Comparison of ENCODE assay signal across 1 cellular context in the genomic region with DNA sequence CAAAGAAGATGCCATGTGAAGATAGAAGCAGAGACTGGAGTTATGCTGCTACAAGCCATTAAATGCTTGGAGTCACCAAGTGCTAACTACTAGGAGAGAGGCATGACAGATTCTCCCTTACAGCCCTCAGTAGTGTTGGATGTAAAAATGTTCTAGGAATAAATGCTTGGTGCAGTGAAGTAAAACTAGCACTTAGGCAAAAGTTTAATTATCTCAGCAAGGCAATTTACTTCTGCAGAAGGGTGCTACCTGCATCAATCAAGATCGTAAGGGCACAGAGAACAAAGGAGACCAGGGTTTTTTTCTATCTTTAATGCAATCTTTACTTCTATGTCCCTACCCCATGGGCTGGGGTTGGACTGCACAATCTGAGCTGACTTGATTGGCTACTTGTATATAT.
TF ChIP-seq lines count a peak whose summit lies in the region.

No MANE protein-coding gene starts in this region.

TF ChIP-seq in HCT116, 20 proteins besides CTCF, POLR2A, EP300 and RAD21 (continued from another document):
- TF ChIP-seq, protein P1, sequence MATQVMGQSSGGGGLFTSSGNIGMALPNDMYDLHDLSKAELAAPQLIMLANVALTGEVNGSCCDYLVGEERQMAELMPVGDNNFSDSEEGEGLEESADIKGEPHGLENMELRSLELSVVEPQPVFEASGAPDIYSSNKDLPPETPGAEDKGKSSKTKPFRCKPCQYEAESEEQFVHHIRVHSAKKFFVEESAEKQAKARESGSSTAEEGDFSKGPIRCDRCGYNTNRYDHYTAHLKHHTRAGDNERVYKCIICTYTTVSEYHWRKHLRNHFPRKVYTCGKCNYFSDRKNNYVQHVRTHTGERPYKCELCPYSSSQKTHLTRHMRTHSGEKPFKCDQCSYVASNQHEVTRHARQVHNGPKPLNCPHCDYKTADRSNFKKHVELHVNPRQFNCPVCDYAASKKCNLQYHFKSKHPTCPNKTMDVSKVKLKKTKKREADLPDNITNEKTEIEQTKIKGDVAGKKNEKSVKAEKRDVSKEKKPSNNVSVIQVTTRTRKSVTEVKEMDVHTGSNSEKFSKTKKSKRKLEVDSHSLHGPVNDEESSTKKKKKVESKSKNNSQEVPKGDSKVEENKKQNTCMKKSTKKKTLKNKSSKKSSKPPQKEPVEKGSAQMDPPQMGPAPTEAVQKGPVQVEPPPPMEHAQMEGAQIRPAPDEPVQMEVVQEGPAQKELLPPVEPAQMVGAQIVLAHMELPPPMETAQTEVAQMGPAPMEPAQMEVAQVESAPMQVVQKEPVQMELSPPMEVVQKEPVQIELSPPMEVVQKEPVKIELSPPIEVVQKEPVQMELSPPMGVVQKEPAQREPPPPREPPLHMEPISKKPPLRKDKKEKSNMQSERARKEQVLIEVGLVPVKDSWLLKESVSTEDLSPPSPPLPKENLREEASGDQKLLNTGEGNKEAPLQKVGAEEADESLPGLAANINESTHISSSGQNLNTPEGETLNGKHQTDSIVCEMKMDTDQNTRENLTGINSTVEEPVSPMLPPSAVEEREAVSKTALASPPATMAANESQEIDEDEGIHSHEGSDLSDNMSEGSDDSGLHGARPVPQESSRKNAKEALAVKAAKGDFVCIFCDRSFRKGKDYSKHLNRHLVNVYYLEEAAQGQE (IDR thresholded peaks at IDR 0.05; ENCODE audit: low read depth): no peak
- TF ChIP-seq, protein P2, sequence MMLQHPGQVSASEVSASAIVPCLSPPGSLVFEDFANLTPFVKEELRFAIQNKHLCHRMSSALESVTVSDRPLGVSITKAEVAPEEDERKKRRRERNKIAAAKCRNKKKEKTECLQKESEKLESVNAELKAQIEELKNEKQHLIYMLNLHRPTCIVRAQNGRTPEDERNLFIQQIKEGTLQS (IDR thresholded peaks at IDR 0.05): no peak
- TF ChIP-seq ELF1 (IDR thresholded peaks at IDR 0.05; ENCODE audit: borderline replicate concordance, low read depth): no peak
